ENCODE assay signal across 18 cellular contexts in genomic region chr6:24549674-24550418, GRCh38. TPM values are rescaled to one million over a fixed set of nuclear protein-coding genes. Genes with fewer than 3 reads are reported as not detected.
A peak's percentile ranks its signal among the peaks of the same experiment; 100 is the strongest.
DNase-seq lines count a peak whose midpoint lies in the region; ATAC-seq and TF ChIP-seq lines count a peak whose summit lies in the region.
"Had no signal": no experiment of that assay in that cellular context is flagged by ENCODE, and none has a peak within 500 bp of the region (broad histone marks: within the 10 kb centered on the region; RNA-seq: fewer than 3 reads in every experiment).

No MANE protein-coding gene starts in this region.

- no peaks in the 10 kb centered on the region for H3K9me3 ChIP-seq in RWPE2 (ENCODE audit: severe bottlenecking)
- H3K9me3 ChIP-seq in prostate gland = no peaks in the 10 kb centered on the region
- H3K9me3 ChIP-seq: MG63, SJSA1 had no signal

- intact Hi-C loops in prostate gland (cut with DNase I) = no loop called here

- DNase-seq in NCI-H748 (lab: John Stamatoyannopoulos, UW; ENCODE audit: unreplicated experiment) (peak; percentile 35), NCI-H748 treated with DMSO at 0.1 percent for 48 hours (lab: John Stamatoyannopoulos, UW) (no peak), NCI-H2029 (lab: John Stamatoyannopoulos, UW) (peak; percentile 73), RWPE2 (ENCODE audit: low spot score) (no peak), putamen (ENCODE audit: low spot score) (peak; percentile 60), prostate gland (ENCODE audit: low spot score) (no peak), OCI-M2 (lab: John Stamatoyannopoulos, UW; ENCODE audit: unreplicated experiment) (no peak), NCI-H1105 treated with DMSO at 0.1 percent for 48 hours (lab: John Stamatoyannopoulos, UW) (no peak)
- DNase-seq: H9; Karpas-422; MG63; NCI-H1105; NCI-H226; NK-92 treated with Interleukin-12 subunit alpha and Interleukin-12 subunit beta, amount 100 ng/mL, for 24 hours; SW 1271 had no signal

- H3K27me3 ChIP-seq in RWPE2 (ENCODE audit: insufficient read depth, poor library complexity, severe bottlenecking) = no peaks in the 10 kb centered on the region
- H3K27me3 ChIP-seq in prostate gland (replicated peaks; ENCODE audit: insufficient read depth) = no peaks in the 10 kb centered on the region
- H3K27me3 ChIP-seq: MG63 had no signal

- 78% methylated on average over 13 of the region's 13 CpGs for WGBS in prostate gland

- peak; percentile 27; the same call in 1 of the 3 replicates for ATAC-seq in RWPE2 (ENCODE audit: low read depth)

- TF ChIP-seq POLR2A in prostate gland (IDR thresholded peaks at IDR 0.05) = no peak

- no peaks in the 10 kb centered on the region for H3K36me3 ChIP-seq in RWPE2 (ENCODE audit: low read depth)
- H3K36me3 ChIP-seq in prostate gland = no peaks in the 10 kb centered on the region
- H3K36me3 ChIP-seq: MG63, SJSA1 had no signal

- H3K27ac ChIP-seq in RWPE2 (ENCODE audit: poor library complexity, severe bottlenecking) = no peak overlapping the region
- H3K27ac ChIP-seq in prostate gland = no peak overlapping the region
- H3K27ac ChIP-seq: C4-2B, RWPE1, SJSA1 had no signal

- TF ChIP-seq CTCF in RWPE2 (IDR thresholded peaks at IDR 0.05; ENCODE audit: poor library complexity, severe bottlenecking) = no peak
- no peak for TF ChIP-seq CTCF in prostate gland (IDR thresholded peaks at IDR 0.05)

- H3K4me3 ChIP-seq in RWPE2 (ENCODE audit: severe bottlenecking) (no peak overlapping the region), prostate gland (no peak overlapping the region)
- H3K4me3 ChIP-seq: MG63, SJSA1 had no signal

- H3K4me1 ChIP-seq in RWPE2 (ENCODE audit: insufficient read depth, poor library complexity, severe bottlenecking) (no peaks in the 10 kb centered on the region), prostate gland (replicated peaks) (no peaks in the 10 kb centered on the region)
- H3K4me1 ChIP-seq: SJSA1 had no signal

RNA-seq across cellular contexts. Expression of gene ALDH5A1, which starts 55.1 kb away (rescaled TPM):
- 10 to 100 TPM; 11.1 to 22.6 TPM for total RNA-seq in prostate gland

Comparison
In these comparisons a context has a peak if more than half of its experiments do, and no peak if none do; other contexts are left out.
1. DNase-seq: peak in NCI-H748 (single experiment), NCI-H2029 (single experiment) and putamen (single experiment); none in NCI-H748 treated with DMSO at 0.1 percent for 48 hours (single experiment), RWPE2 (single experiment), prostate gland (single experiment), OCI-M2 (single experiment) and NCI-H1105 treated with DMSO at 0.1 percent for 48 hours (single experiment).